1 cellular context compared by ENCODE assay signal in the genomic region with DNA sequence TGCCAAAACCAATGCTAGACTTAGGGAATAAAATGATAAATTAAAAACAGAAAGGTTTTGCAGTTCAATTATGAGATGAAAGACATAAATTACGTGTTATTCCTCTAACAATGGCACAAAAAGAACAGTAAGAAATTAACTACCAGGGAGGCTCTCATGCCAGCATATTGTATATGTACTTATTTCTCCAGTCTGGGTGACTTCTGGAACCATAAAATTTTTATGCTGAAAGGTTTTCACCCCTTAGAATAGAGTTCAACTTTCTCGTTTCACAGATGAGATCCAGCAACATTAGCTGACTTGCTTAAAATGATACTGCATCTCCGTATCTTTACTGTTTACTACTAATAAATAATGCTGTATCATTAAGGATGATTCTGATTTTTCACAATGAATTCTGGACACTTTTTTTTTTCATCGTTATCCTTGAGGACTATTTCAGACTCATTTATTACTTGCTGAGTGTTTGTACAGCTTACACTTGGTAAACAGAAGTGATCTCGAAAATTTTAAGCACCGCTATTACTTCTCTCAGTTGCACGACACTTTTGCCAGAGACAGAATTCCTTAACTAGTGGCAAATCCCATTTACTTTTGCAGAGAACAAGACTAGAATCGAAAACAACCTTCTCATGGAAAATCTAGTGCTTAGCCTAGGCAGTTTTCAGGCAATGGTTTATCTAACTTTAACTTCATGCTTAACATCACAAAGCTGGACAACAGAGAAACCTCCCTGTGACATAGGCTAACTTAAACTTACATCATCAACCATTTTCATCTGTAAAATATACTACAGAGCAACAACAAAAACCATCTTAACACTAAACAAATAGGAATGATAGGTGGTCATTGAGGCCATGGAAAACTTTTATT.
TF ChIP-seq lines count a peak whose summit lies in the region.

No MANE protein-coding gene starts in this region.

TF ChIP-seq in GM12878, 131 proteins besides CTCF, POLR2A, EP300 and RAD21:
- TF ChIP-seq POLR2AphosphoS5 (IDR thresholded peaks at IDR 0.05; ENCODE audit: low read length) (peak; percentile 53; the same call in 1 of the 2 replicates), CBX3 (IDR thresholded peaks at IDR 0.05; ENCODE audit: borderline replicate concordance, low read depth) (no peak)
